In genomic region chr12:12018454-12018853, GRCh38 we compare ENCODE assay signal across 12 cellular contexts. TPM values are rescaled to one million over a fixed set of nuclear protein-coding genes. Genes with fewer than 3 reads are reported as not detected.
DNase-seq lines count a peak whose midpoint lies in the region; ATAC-seq, FAIRE-seq and TF ChIP-seq lines count a peak whose summit lies in the region.
"Had no signal": no experiment of that assay in that cellular context is flagged by ENCODE, and none has a peak within 500 bp of the region (broad histone marks: within the 10 kb centered on the region; RNA-seq: fewer than 3 reads in every experiment).

No MANE protein-coding gene starts in this region.

- H3K79me1 ChIP-seq in H1 (ENCODE audit: low read depth, low read length) (no peaks in the 10 kb centered on the region), neuronal stem cell (ENCODE audit: low read depth, low read length) (no peaks in the 10 kb centered on the region)

- no peak for TF ChIP-seq RAD21 in H1 (IDR thresholded peaks at IDR 0.05 in 1 of 2, conservative IDR thresholded peaks at IDR 0.05 in 1 of 2; ENCODE audit: low read depth in 2 of 2, low read length in 2 of 2)

- H3K9ac ChIP-seq in H1 (replicated peaks in 1 of 4; ENCODE audit: extremely low read depth in 1 of 4, low read depth in 3 of 4, low read length in 3 of 4) (no peak overlapping the region), neuronal stem cell (ENCODE audit: low read depth, low read length, poor library complexity) (peak overlapping the region; percentile 26)

- H3K14ac ChIP-seq in H1 (ENCODE audit: insufficient read length) (no peak overlapping the region), neuronal stem cell (ENCODE audit: low read length) (no peak overlapping the region)

- H3K4ac ChIP-seq in H1 (replicated peaks; ENCODE audit: insufficient read length, low read depth, low read length): no peak overlapping the region
- H3K4ac ChIP-seq in neuronal stem cell (ENCODE audit: low read length): no peak overlapping the region

- H2AFZ ChIP-seq in H1 (ENCODE audit: low read length) (0 out of 2 replicates have a peak overlapping the region, but pooled peaks have one; percentile 52), neuronal stem cell (ENCODE audit: low read length) (no peak overlapping the region)

- no peak for TF ChIP-seq EP300 in H1 (IDR thresholded peaks at IDR 0.05; ENCODE audit: borderline replicate concordance in 1 of 2, low read depth in 2 of 2, low read length in 2 of 2)

- POLR2A ChIA-PET in H1 (lab: Charles Lee; ENCODE audit: partially characterized antibody): interaction anchor here (1.2 kb wide), 1 partner anchor 9 kb away, joined by 4 read pairs; no protein-coding TSS in a partner anchor

- H3K4me3 ChIP-seq in H1 (ENCODE audit: extremely low read depth in 1 of 4, insufficient read depth in 2 of 4, low read depth in 3 of 4, low read length in 4 of 4): no peak overlapping the region
- no peak overlapping the region for H3K4me3 ChIP-seq in neuronal stem cell (ENCODE audit: low read length in 2 of 2)
- H3K4me3 ChIP-seq: esophagus squamous epithelium, smooth muscle cell had no signal

- CTCF ChIA-PET in H1 (lab: Charles Lee; ENCODE audit: partially characterized antibody): interaction anchor here (0.7 to 2.1 kb wide), 11 partner anchors 10 to 531 kb away, joined by 3 to 9 read pairs (median 5); no protein-coding TSS in a partner anchor

- no peak overlapping the region for H3K4me2 ChIP-seq in H1 (ENCODE audit: insufficient read depth in 1 of 2, low read depth in 2 of 2, low read length in 2 of 2)
- no peak overlapping the region for H3K4me2 ChIP-seq in neuronal stem cell (ENCODE audit: insufficient read depth, low read length, poor library complexity, severe bottlenecking)
- H3K4me2 ChIP-seq: smooth muscle cell had no signal

- no peaks in the 10 kb centered on the region for H3K79me2 ChIP-seq in H1 (ENCODE audit: control insufficient read depth in 1 of 2, insufficient read depth in 2 of 2, low read length in 2 of 2)

- H4K20me1 ChIP-seq in H1 (replicated peaks in 1 of 2; ENCODE audit: control insufficient read depth in 1 of 2, insufficient read depth in 2 of 2, low read length in 2 of 2): no peaks in the 10 kb centered on the region

- ATAC-seq in HG03439 (IDR thresholded peaks at IDR 0.05; ENCODE audit: unreplicated experiment): no peak

- peak overlapping the region; percentile 21; the same call in 1 of the 2 replicates for H2BK20ac ChIP-seq in H1 (ENCODE audit: low read length)

- H2AK5ac ChIP-seq in H1 (ENCODE audit: low read depth, low read length) (peak overlapping the region; percentile 69; the same call in 1 of the 2 replicates), neuronal stem cell (ENCODE audit: low read depth, low read length) (no peak overlapping the region)

- no peak overlapping the region for H3K18ac ChIP-seq in H1 (ENCODE audit: extremely low read depth, low read length)
- H3K18ac ChIP-seq in neuronal stem cell (ENCODE audit: low read length): no peak overlapping the region

- H2BK12ac ChIP-seq in H1 (ENCODE audit: low read depth, low read length) (peak overlapping the region; percentile 77; the same call in 1 of the 2 replicates), neuronal stem cell (ENCODE audit: low read length) (no peak overlapping the region)

- H3K36me3 ChIP-seq in H1 (ENCODE audit: control insufficient read depth in 2 of 4, insufficient read depth in 4 of 4, low read length in 3 of 4): no peaks in the 10 kb centered on the region
- H3K36me3 ChIP-seq in neuronal stem cell (replicated peaks in 1 of 2; ENCODE audit: control insufficient read depth in 2 of 2, insufficient read depth in 2 of 2, low read length in 2 of 2): no peaks in the 10 kb centered on the region
- H3K36me3 ChIP-seq: esophagus squamous epithelium had no signal

- H4K5ac ChIP-seq in H1 (ENCODE audit: insufficient read length, low read depth, low read length): no peak overlapping the region

- FAIRE-seq in H1 (lab: Jason Lieb, UNC): no peak

- H3K4me1 ChIP-seq in H1 (replicated peaks in 1 of 4; ENCODE audit: control insufficient read depth in 3 of 4, insufficient read depth in 4 of 4, low read length in 3 of 4) (no peaks in the 10 kb centered on the region), neuronal stem cell (ENCODE audit: control insufficient read depth in 2 of 2, insufficient read depth in 1 of 2, low read depth in 1 of 2, low read length in 2 of 2) (no peaks in the 10 kb centered on the region)

- no peak overlapping the region for H3K56ac ChIP-seq in H1 (replicated peaks; ENCODE audit: insufficient read length, low read depth, low read length)

- peak; percentile 29 for DNase-seq in EL
- DNase-seq in NCI-H226: peak; percentile 20
- no peak for DNase-seq in H1 (ENCODE audit: low read depth in 1 of 2, low spot score in 2 of 2)
- DNase-seq in neuronal stem cell (ENCODE audit: low spot score): no peak
- no peak for DNase-seq in DMS53 (lab: John Stamatoyannopoulos, UW)
- no peak for DNase-seq in SHP77 (lab: John Stamatoyannopoulos, UW)
- no peak for DNase-seq in effector CD8-positive, alpha-beta T cell (lab: John Stamatoyannopoulos, UW)
- DNase-seq: esophagus squamous epithelium, MM.1S had no signal

- H3K27me3 ChIP-seq in H1 (replicated peaks in 1 of 4; ENCODE audit: control insufficient read depth in 3 of 4, extremely low read depth in 1 of 4, insufficient read depth in 3 of 4, low read length in 3 of 4): no peaks in the 10 kb centered on the region; a peak in 1 of 7 replicates
- peaks cover 0 to 3% (median 0%) of the 10 kb centered on the region in 3 experiments for H3K27me3 ChIP-seq in neuronal stem cell (ENCODE audit: control insufficient read depth in 3 of 3, insufficient read depth in 3 of 3, low read depth in 1 of 3, low read length in 3 of 3)
- H3K27me3 ChIP-seq: esophagus squamous epithelium had no signal

- no peak for TF ChIP-seq POLR2A in H1 (IDR thresholded peaks at IDR 0.05; ENCODE audit: control extremely low read depth in 1 of 2, low read depth in 2 of 2, low read length in 2 of 2)

- H2BK15ac ChIP-seq in H1 (ENCODE audit: low read length) (peak overlapping the region; percentile 82), neuronal stem cell (ENCODE audit: low read length) (no peak overlapping the region)

- no peak overlapping the region for H2BK120ac ChIP-seq in H1 (replicated peaks; ENCODE audit: low read depth, low read length)
- H2BK120ac ChIP-seq in neuronal stem cell (ENCODE audit: low read depth, low read length): no peak overlapping the region

- no peak overlapping the region; the same call in 1 of the 2 replicates for H2BK5ac ChIP-seq in H1 (ENCODE audit: low read depth, low read length)
- no peak overlapping the region for H2BK5ac ChIP-seq in neuronal stem cell (ENCODE audit: low read length)

- WGBS in H1 (ENCODE audit: extremely low coverage in 1 of 2, insufficient coverage in 1 of 2, insufficient read length in 1 of 2, insufficient replicate concordance in 2 of 2, low coverage in 1 of 2, low lambda C conversion rate in 2 of 2, missing lambda C conversion rate in 1 of 2), 2 experiments: 93% methylated on average over 8 of the region's 8 CpGs; no CpG with 5 or more reads in 1 of the 2 experiments
- no CpG with 5 or more reads among the region's 8 CpGs for WGBS in neuronal stem cell (ENCODE audit: extremely low coverage in 2 of 2, insufficient read length in 2 of 2, insufficient replicate concordance in 1 of 2), 2 donors

- H3K9me3 ChIP-seq in H1 (ENCODE audit: insufficient read depth in 2 of 2, low read depth in 1 of 2, low read length in 1 of 2) (no peaks in the 10 kb centered on the region), neuronal stem cell (replicated peaks in 1 of 2; ENCODE audit: control insufficient read depth in 2 of 2, insufficient read depth in 1 of 2, low read depth in 1 of 2, low read length in 2 of 2) (no peaks in the 10 kb centered on the region)
- H3K9me3 ChIP-seq: esophagus squamous epithelium had no signal

- H4K8ac ChIP-seq in H1 (ENCODE audit: extremely low read depth, insufficient read depth, low read length): no peak overlapping the region
- no peak overlapping the region for H4K8ac ChIP-seq in neuronal stem cell (ENCODE audit: low read depth, low read length)

- H4K91ac ChIP-seq in H1 (replicated peaks; ENCODE audit: insufficient read length, low read length): no peak overlapping the region
- no peak overlapping the region for H4K91ac ChIP-seq in neuronal stem cell (ENCODE audit: low read depth, low read length, poor library complexity)

- no peaks in the 10 kb centered on the region for H3K23me2 ChIP-seq in H1 (ENCODE audit: low read depth, low read length)

- no peak for TF ChIP-seq CTCF in H1 (IDR thresholded peaks at IDR 0.05; ENCODE audit: control extremely low read depth in 1 of 3, insufficient read depth in 1 of 3, low read depth in 1 of 3, low read length in 3 of 3)

- no peak overlapping the region for H3K27ac ChIP-seq in H1 (ENCODE audit: low read depth, low read length)
- H3K27ac ChIP-seq in neuronal stem cell (replicated peaks; ENCODE audit: low read length): no peak overlapping the region
- H3K27ac ChIP-seq: esophagus squamous epithelium had no signal

- H3K23ac ChIP-seq in H1 (ENCODE audit: insufficient read length) (no peak overlapping the region), neuronal stem cell (ENCODE audit: low read depth, low read length, poor library complexity) (no peak overlapping the region)

TF ChIP-seq in H1, 55 proteins besides CTCF, POLR2A, EP300 and RAD21:
- TF ChIP-seq KDM1A (IDR thresholded peaks at IDR 0.05; ENCODE audit: borderline replicate concordance, low read length): no peak

RNA-seq across cellular contexts. Expression of gene BCL2L14, which starts 52.3 kb away (rescaled TPM):
- 2.4 and 2.9 TPM in 2 replicates for total RNA-seq in H1 (2021; fragmentation: NEBNext Ultra II Directional; extraction: Animal tissue kit (Norgen Biotek cat#: 25700))
- 0.39 and 0.80 TPM in 2 replicates for polyA plus RNA-seq in H1 (2011; rRNA removed)
- polyA plus RNA-seq in H1 (2011; cell fraction: cytosol; rRNA removed): 1.7 TPM
- 0.31 TPM for polyA plus RNA-seq in H1 (2011; cell fraction: nucleus; rRNA removed)
- polyA plus RNA-seq in H1 (2012, experiment 1 of 2): 0.99 to 2.3 TPM (median 1.2 TPM) in 4 replicates
- polyA plus RNA-seq in H1 (2012, experiment 2 of 2): 0.10 TPM
- 1.5 TPM for polyA plus RNA-seq in H1 (2013, experiment 1 of 2)
- polyA plus RNA-seq in H1 (2013, experiment 2 of 2): 2.0 TPM
- polyA minus RNA-seq in H1 (2011; rRNA and poly(A)+ RNA removed): 0.44 and 0.54 TPM in 2 replicates
- not detected for polyA minus RNA-seq in H1 (2011; cell fraction: cytosol; rRNA and poly(A)+ RNA removed)
- polyA minus RNA-seq in H1 (2011; cell fraction: nucleus; rRNA and poly(A)+ RNA removed): 0.30 TPM
- not detected for polyA plus RNA-seq in neuronal stem cell (2013, experiment 1 of 2)
- not detected for polyA plus RNA-seq in neuronal stem cell (2013, experiment 2 of 2)
- total RNA-seq: lung microvascular endothelial cell, smooth muscle cell had no signal
- polyA plus RNA-seq: smooth muscle cell had no signal

Comparison
In these comparisons a context has a peak if more than half of its experiments do, and no peak if none do; other contexts are left out.
1. DNase-seq: peak in EL (single experiment) and NCI-H226 (single experiment); none in H1 (0 of 2), neuronal stem cell (single experiment), DMS53 (single experiment), SHP77 (0 of 2) and effector CD8-positive, alpha-beta T cell (single experiment).